ENCODE assay signal across 8 cellular contexts in the genomic region with DNA sequence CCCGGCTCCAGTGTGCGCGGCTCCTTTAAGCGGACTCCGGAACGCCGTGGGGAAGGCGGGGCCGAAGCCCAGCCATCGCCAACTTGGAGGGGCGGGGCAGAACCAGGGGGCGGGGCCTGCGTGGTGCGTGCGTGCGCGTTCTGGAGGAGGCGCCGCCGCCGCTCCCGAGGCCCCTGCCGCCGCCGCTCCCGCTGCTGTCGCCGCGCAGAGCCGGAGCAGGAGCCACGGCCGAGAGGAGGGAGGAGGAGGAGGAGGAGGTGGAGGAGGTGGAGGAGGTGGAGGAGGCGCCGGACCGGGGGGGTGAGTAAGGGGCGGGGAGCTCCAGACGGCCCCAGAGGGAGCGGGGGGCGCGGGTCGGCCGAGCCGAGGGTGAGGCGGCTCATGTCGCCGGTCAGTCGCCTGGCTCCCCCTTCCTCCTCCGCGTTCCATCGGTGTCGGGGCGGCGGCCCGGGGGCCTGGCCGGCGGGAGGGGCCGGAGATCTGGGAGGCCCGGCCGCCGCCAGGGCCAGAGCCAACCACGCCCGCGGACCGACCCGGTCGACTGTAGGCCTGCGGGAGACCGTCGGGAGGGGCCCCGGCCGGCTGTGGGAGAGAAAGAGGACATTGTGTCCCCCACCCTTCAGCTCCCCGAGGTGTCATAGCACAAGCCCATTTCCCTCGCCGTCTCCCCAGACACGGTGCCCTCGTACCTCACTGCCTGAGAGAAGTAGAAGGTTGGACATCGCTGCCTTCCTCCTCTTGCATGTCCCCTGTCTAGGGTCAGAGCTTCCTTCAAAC. TPM values are rescaled to one million over a fixed set of nuclear protein-coding genes. Genes with fewer than 3 reads are reported as not detected.
A peak's percentile ranks its signal among the peaks of the same experiment; 100 is the strongest.
DNase-seq lines count a peak whose midpoint lies in the region; ATAC-seq and TF ChIP-seq lines count a peak whose summit lies in the region.

TSS of gene RAP1A (plus strand) at position 155 of the 777 bp plus-strand sequence. CDS start 71,572 bp downstream, outside the sequence.

- peak within 1 kb of the TSS; percentile 85 for H3K9ac ChIP-seq in skeletal muscle satellite cell (ENCODE audit: low read depth, low read length)

- DNase-seq in SIG-M5 treated with dmso at 0.1 percent for 504 hours (lab: John Stamatoyannopoulos, UW; ENCODE audit: unreplicated experiment): peak; percentile 75
- no peak for DNase-seq in SIG-M5 (lab: John Stamatoyannopoulos, UW)
- peak; percentile 82 for DNase-seq in NCI-H2196 treated with DMSO at 0.1 percent for 48 hours (lab: John Stamatoyannopoulos, UW; ENCODE audit: unreplicated experiment)
- peak; percentile 88 to 95 for DNase-seq in breast epithelium (ENCODE audit: low spot score in 2 of 2)

- H3K4me3 ChIP-seq in WI38 (ENCODE audit: low read depth, low read length): peak within 1 kb of the TSS; percentile 86
- peak within 1 kb of the TSS; percentile 78 to 97 (median 86) for H3K4me3 ChIP-seq in breast epithelium
- H3K4me3 ChIP-seq in iPS-18c (ENCODE audit: insufficient read depth, low read depth, low read length): peak within 1 kb of the TSS; percentile 83
- peak within 1 kb of the TSS; percentile 93 for H3K4me3 ChIP-seq in skeletal muscle satellite cell (ENCODE audit: low read length)

- no peak for TF ChIP-seq CTCF in WI38 (IDR thresholded peaks at IDR 0.05; ENCODE audit: low read depth, low read length)
- TF ChIP-seq CTCF in breast epithelium (IDR thresholded peaks at IDR 0.05): no peak

- ATAC-seq in HG03103 (IDR thresholded peaks at IDR 0.05; ENCODE audit: low read depth, unreplicated experiment): peak; percentile 46

- TF ChIP-seq POLR2A in breast epithelium (IDR thresholded peaks at IDR 0.05): peak; percentile 65

- intact Hi-C loops in breast epithelium (cut with DNase I; ENCODE audit: low total_unique reads): no loop called here

- H3K27ac ChIP-seq in breast epithelium: peak within 1 kb of the TSS; percentile 97 to 98

- no peaks in the 10 kb centered on the region for H3K27me3 ChIP-seq in breast epithelium
- H3K27me3 ChIP-seq in skeletal muscle satellite cell (ENCODE audit: control insufficient read depth, insufficient read depth, low read length): no peaks in the 10 kb centered on the region

- no peaks in the 10 kb centered on the region for H3K36me3 ChIP-seq in breast epithelium
- no peaks in the 10 kb centered on the region for H3K36me3 ChIP-seq in skeletal muscle satellite cell (ENCODE audit: insufficient read depth, low read length)

- H3K9me3 ChIP-seq in breast epithelium (no peaks in the 10 kb centered on the region), iPS-18c (ENCODE audit: control insufficient read depth, insufficient read depth, low read length) (peaks cover 2% of the 10 kb centered on the region), skeletal muscle satellite cell (replicated peaks; ENCODE audit: low read length) (no peaks in the 10 kb centered on the region)

- H3K4me1 ChIP-seq in breast epithelium: no peaks in the 10 kb centered on the region
- peaks cover 15% of the 10 kb centered on the region for H3K4me1 ChIP-seq in skeletal muscle satellite cell (ENCODE audit: control insufficient read depth, insufficient read depth, low read length)

- peak within 1 kb of the TSS; percentile 93 for H3K4me2 ChIP-seq in skeletal muscle satellite cell (ENCODE audit: low read length)

RNA-seq across cellular contexts. Expression of gene RAP1A, which starts in this region (rescaled TPM):
- total RNA-seq in breast epithelium: 10 to 100 TPM; 45.9 to 72.8 (median 54.9) TPM
- total RNA-seq in skeletal muscle satellite cell (2012; rRNA removed): 15.1 and 18.0 TPM in 2 replicates
